ENCODE assay signal across 1 cellular context in the genomic region with DNA sequence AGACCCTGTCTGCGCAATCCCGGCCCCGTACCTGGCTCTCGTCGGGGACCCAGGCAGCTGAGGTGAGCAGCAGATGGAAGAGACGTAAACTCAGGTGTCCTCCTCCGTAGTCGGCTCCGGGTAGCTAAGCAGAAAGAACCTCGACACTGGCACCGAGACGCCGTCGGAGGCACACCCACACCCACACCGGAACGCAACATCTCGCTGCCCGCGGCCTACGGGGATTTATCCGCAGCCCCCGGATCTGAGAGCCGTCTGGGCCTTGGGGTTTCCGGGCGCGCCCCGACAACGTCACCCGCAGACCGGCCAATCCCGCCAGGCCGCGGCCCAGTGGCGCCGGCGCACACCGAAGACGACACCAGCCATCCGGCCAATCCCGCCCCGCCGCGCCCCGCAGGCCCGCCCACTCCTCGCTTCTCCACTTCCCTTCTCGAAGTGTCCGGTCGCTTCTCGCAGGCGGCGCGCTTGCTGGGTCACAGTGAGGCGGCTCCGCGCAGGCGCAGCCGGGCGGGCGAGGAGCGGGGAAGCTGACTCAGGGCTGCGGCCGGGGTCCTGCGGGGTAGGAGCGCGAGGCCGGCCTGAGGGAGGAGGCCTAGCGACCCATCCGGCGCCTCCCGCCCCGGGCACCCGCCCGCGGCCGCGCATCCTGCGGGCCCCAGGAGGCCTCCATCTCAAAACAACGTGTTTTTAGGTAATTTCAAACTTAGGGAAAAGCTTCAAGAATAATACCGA.
TF ChIP-seq lines count a peak whose summit lies in the region.

A gene with protein sequence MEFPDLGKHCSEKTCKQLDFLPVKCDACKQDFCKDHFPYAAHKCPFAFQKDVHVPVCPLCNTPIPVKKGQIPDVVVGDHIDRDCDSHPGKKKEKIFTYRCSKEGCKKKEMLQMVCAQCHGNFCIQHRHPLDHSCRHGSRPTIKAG (minus strand): TSS at position 264 of the 732 bp plus-strand sequence. CDS start 1,984 bp downstream, outside the sequence.

TF ChIP-seq in HepG2, 621 proteins besides CTCF, POLR2A, EP300 and RAD21 (continued from another document and continues in another):
- TF ChIP-seq, protein P1, sequence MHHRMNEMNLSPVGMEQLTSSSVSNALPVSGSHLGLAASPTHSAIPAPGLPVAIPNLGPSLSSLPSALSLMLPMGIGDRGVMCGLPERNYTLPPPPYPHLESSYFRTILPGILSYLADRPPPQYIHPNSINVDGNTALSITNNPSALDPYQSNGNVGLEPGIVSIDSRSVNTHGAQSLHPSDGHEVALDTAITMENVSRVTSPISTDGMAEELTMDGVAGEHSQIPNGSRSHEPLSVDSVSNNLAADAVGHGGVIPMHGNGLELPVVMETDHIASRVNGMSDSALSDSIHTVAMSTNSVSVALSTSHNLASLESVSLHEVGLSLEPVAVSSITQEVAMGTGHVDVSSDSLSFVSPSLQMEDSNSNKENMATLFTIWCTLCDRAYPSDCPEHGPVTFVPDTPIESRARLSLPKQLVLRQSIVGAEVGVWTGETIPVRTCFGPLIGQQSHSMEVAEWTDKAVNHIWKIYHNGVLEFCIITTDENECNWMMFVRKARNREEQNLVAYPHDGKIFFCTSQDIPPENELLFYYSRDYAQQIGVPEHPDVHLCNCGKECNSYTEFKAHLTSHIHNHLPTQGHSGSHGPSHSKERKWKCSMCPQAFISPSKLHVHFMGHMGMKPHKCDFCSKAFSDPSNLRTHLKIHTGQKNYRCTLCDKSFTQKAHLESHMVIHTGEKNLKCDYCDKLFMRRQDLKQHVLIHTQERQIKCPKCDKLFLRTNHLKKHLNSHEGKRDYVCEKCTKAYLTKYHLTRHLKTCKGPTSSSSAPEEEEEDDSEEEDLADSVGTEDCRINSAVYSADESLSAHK (CRISPR knock-in tag; IDR thresholded peaks at IDR 0.05; ENCODE audit: borderline replicate concordance), result no peak
- TF ChIP-seq MXI1 (IDR thresholded peaks at IDR 0.05; ENCODE audit: borderline replicate concordance, low read depth, low read length), result no peak; the same call in 1 of the 3 replicates
- TF ChIP-seq ZFP62 (CRISPR knock-in tag; IDR thresholded peaks at IDR 0.05), result no peak
- TF ChIP-seq, protein P2, sequence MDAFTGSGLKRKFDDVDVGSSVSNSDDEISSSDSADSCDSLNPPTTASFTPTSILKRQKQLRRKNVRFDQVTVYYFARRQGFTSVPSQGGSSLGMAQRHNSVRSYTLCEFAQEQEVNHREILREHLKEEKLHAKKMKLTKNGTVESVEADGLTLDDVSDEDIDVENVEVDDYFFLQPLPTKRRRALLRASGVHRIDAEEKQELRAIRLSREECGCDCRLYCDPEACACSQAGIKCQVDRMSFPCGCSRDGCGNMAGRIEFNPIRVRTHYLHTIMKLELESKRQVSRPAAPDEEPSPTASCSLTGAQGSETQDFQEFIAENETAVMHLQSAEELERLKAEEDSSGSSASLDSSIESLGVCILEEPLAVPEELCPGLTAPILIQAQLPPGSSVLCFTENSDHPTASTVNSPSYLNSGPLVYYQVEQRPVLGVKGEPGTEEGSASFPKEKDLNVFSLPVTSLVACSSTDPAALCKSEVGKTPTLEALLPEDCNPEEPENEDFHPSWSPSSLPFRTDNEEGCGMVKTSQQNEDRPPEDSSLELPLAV (CRISPR knock-in tag; conservative IDR thresholded peaks at IDR 0.05; ENCODE audit: low read depth), result no peak
- TF ChIP-seq, protein P3, sequence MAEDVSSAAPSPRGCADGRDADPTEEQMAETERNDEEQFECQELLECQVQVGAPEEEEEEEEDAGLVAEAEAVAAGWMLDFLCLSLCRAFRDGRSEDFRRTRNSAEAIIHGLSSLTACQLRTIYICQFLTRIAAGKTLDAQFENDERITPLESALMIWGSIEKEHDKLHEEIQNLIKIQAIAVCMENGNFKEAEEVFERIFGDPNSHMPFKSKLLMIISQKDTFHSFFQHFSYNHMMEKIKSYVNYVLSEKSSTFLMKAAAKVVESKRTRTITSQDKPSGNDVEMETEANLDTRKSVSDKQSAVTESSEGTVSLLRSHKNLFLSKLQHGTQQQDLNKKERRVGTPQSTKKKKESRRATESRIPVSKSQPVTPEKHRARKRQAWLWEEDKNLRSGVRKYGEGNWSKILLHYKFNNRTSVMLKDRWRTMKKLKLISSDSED (CRISPR knock-in tag; IDR thresholded peaks at IDR 0.05), result no peak
- TF ChIP-seq ZNF768 (CRISPR knock-in tag; IDR thresholded peaks at IDR 0.05), result no peak; the same call in 1 of the 2 replicates
- no peak for TF ChIP-seq ZNF136 (CRISPR knock-in tag; IDR thresholded peaks at IDR 0.05; ENCODE audit: low read depth)
- TF ChIP-seq, protein P4, sequence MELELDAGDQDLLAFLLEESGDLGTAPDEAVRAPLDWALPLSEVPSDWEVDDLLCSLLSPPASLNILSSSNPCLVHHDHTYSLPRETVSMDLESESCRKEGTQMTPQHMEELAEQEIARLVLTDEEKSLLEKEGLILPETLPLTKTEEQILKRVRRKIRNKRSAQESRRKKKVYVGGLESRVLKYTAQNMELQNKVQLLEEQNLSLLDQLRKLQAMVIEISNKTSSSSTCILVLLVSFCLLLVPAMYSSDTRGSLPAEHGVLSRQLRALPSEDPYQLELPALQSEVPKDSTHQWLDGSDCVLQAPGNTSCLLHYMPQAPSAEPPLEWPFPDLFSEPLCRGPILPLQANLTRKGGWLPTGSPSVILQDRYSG (CRISPR knock-in tag; IDR thresholded peaks at IDR 0.05), result peak; percentile 72; the same call in 1 of the 2 replicates
- TF ChIP-seq, protein P5, sequence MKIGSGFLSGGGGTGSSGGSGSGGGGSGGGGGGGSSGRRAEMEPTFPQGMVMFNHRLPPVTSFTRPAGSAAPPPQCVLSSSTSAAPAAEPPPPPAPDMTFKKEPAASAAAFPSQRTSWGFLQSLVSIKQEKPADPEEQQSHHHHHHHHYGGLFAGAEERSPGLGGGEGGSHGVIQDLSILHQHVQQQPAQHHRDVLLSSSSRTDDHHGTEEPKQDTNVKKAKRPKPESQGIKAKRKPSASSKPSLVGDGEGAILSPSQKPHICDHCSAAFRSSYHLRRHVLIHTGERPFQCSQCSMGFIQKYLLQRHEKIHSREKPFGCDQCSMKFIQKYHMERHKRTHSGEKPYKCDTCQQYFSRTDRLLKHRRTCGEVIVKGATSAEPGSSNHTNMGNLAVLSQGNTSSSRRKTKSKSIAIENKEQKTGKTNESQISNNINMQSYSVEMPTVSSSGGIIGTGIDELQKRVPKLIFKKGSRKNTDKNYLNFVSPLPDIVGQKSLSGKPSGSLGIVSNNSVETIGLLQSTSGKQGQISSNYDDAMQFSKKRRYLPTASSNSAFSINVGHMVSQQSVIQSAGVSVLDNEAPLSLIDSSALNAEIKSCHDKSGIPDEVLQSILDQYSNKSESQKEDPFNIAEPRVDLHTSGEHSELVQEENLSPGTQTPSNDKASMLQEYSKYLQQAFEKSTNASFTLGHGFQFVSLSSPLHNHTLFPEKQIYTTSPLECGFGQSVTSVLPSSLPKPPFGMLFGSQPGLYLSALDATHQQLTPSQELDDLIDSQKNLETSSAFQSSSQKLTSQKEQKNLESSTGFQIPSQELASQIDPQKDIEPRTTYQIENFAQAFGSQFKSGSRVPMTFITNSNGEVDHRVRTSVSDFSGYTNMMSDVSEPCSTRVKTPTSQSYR (CRISPR knock-in tag; IDR thresholded peaks at IDR 0.05; ENCODE audit: borderline replicate concordance), result no peak
- TF ChIP-seq KLF11 (CRISPR knock-in tag; IDR thresholded peaks at IDR 0.05), result no peak
- no peak for TF ChIP-seq U2AF1 (optimal IDR thresholded peaks at IDR 0.05; ENCODE audit: low read depth, low read length)
- peak; percentile 77; the same call in 1 of the 2 replicates for TF ChIP-seq CBFB (CRISPR knock-in tag; IDR thresholded peaks at IDR 0.05)
- TF ChIP-seq, protein P6, sequence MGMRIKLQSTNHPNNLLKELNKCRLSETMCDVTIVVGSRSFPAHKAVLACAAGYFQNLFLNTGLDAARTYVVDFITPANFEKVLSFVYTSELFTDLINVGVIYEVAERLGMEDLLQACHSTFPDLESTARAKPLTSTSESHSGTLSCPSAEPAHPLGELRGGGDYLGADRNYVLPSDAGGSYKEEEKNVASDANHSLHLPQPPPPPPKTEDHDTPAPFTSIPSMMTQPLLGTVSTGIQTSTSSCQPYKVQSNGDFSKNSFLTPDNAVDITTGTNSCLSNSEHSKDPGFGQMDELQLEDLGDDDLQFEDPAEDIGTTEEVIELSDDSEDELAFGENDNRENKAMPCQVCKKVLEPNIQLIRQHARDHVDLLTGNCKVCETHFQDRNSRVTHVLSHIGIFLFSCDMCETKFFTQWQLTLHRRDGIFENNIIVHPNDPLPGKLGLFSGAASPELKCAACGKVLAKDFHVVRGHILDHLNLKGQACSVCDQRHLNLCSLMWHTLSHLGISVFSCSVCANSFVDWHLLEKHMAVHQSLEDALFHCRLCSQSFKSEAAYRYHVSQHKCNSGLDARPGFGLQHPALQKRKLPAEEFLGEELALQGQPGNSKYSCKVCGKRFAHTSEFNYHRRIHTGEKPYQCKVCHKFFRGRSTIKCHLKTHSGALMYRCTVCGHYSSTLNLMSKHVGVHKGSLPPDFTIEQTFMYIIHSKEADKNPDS (CRISPR knock-in tag; IDR thresholded peaks at IDR 0.05), result no peak
- peak; percentile 65; the same call in 1 of the 2 replicates for TF ChIP-seq ZNF607 (CRISPR knock-in tag; IDR thresholded peaks at IDR 0.05; ENCODE audit: borderline replicate concordance)
- TF ChIP-seq ZNF33A (CRISPR knock-in tag; IDR thresholded peaks at IDR 0.05; ENCODE audit: borderline replicate concordance), result no peak
- TF ChIP-seq, protein P7, sequence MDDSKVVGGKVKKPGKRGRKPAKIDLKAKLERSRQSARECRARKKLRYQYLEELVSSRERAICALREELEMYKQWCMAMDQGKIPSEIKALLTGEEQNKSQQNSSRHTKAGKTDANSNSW (CRISPR knock-in tag; IDR thresholded peaks at IDR 0.05; ENCODE audit: borderline replicate concordance), result no peak
- TF ChIP-seq ZNF10 (CRISPR knock-in tag; IDR thresholded peaks at IDR 0.05; ENCODE audit: borderline replicate concordance, low read depth), result no peak
- TF ChIP-seq NR1H2 (CRISPR knock-in tag; IDR thresholded peaks at IDR 0.05; ENCODE audit: borderline replicate concordance, low read depth), result no peak
- TF ChIP-seq MTF2 (CRISPR knock-in tag; IDR thresholded peaks at IDR 0.05; ENCODE audit: borderline replicate concordance), result no peak
- TF ChIP-seq, protein P8, sequence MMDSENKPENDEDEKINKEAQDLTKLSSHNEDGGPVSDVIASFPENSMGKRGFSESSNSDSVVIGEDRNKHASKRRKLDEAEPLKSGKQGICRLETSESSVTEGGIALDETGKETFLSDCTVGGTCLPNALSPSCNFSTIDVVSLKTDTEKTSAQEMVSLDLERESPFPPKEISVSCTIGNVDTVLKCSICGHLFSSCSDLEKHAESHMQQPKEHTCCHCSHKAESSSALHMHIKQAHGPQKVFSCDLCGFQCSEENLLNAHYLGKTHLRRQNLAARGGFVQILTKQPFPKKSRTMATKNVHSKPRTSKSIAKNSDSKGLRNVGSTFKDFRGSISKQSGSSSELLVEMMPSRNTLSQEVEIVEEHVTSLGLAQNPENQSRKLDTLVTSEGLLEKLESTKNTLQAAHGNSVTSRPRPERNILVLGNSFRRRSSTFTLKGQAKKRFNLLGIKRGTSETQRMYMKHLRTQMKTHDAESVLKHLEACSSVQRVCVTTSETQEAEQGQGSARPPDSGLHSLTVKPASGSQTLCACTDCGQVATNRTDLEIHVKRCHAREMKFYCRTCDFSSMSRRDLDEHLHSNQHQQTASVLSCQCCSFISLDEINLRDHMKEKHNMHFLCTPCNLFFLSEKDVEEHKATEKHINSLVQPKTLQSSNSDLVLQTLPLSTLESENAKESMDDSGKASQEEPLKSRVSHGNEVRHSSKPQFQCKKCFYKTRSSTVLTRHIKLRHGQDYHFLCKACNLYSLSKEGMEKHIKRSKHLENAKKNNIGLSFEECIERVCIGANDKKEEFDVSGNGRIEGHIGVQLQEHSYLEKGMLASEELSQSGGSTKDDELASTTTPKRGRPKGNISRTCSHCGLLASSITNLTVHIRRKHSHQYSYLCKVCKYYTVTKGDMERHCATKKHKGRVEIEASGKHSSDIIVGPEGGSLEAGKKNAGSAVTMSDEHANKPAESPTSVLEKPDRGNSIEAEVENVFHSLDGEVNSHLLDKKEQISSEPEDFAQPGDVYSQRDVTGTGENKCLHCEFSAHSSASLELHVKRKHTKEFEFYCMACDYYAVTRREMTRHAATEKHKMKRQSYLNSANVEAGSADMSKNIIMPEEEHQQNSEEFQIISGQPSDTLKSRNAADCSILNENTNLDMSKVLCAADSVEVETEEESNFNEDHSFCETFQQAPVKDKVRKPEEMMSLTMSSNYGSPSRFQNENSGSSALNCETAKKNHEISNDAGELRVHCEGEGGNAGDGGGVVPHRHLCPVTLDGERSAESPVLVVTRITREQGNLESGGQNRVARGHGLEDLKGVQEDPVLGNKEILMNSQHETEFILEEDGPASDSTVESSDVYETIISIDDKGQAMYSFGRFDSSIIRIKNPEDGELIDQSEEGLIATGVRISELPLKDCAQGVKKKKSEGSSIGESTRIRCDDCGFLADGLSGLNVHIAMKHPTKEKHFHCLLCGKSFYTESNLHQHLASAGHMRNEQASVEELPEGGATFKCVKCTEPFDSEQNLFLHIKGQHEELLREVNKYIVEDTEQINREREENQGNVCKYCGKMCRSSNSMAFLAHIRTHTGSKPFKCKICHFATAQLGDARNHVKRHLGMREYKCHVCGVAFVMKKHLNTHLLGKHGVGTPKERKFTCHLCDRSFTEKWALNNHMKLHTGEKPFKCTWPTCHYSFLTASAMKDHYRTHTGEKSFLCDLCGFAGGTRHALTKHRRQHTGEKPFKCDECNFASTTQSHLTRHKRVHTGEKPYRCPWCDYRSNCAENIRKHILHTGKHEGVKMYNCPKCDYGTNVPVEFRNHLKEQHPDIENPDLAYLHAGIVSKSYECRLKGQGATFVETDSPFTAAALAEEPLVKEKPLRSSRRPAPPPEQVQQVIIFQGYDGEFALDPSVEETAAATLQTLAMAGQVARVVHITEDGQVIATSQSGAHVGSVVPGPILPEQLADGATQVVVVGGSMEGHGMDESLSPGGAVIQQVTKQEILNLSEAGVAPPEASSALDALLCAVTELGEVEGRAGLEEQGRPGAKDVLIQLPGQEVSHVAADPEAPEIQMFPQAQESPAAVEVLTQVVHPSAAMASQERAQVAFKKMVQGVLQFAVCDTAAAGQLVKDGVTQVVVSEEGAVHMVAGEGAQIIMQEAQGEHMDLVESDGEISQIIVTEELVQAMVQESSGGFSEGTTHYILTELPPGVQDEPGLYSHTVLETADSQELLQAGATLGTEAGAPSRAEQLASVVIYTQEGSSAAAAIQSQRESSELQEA (CRISPR knock-in tag; IDR thresholded peaks at IDR 0.05; ENCODE audit: not compliant biosample characterization), result no peak
- TF ChIP-seq ZNF841 (CRISPR knock-in tag; IDR thresholded peaks at IDR 0.05; ENCODE audit: borderline replicate concordance), result no peak
